9 cellular contexts compared by ENCODE assay signal in the genomic region with DNA sequence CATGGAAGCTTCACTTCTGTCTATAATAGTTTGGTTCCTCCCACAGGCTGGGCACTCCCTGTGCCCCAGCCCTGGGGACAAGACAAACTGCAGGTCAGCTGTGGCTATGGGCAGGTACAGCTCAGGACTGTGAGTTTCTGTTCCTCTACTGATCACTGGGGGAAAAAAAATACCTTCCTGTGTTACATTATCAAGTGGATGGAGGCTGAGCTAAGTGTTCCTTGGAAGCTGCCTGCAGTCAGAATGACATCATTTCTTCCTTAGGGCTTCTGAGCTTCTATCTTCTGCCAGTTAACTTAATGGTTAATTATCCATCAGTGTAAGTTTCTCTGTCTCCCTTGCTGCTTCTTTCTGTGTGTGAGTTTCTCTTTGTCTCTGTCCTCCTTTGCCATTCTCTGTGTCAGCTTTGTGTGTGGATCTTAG. TPM values are rescaled to one million over a fixed set of nuclear protein-coding genes. Genes with fewer than 3 reads are reported as not detected.
DNase-seq lines count a peak whose midpoint lies in the region; ATAC-seq and TF ChIP-seq lines count a peak whose summit lies in the region.
"Had no signal": no experiment of that assay in that cellular context is flagged by ENCODE, and none has a peak within 500 bp of the region (broad histone marks: within the 10 kb centered on the region; RNA-seq: fewer than 3 reads in every experiment).

No MANE protein-coding gene starts in this region.

- peaks cover 0 to 54% (median 7%) of the 10 kb centered on the region in 45 donors for H3K27me3 ChIP-seq in dorsolateral prefrontal cortex
- no peaks in the 10 kb centered on the region for H3K27me3 ChIP-seq in Caco-2 (replicated peaks; ENCODE audit: control insufficient read depth, insufficient read depth, low read length)

- ATAC-seq in GM18511 (IDR thresholded peaks at IDR 0.05; ENCODE audit: unreplicated experiment) (peak; percentile 82), GM21515 (IDR thresholded peaks at IDR 0.05; ENCODE audit: unreplicated experiment) (peak; percentile 74), HG03520 (IDR thresholded peaks at IDR 0.05; ENCODE audit: unreplicated experiment) (peak; percentile 67), left lobe of liver (no peak)

- intact Hi-C loops in dorsolateral prefrontal cortex (cut with DNase I) (no loop called here), Caco-2 (cut with micrococcal nuclease; ENCODE audit: unreplicated experiment) (no loop called here)

- no peaks in the 10 kb centered on the region for H3K27me3 Mint-ChIP-seq in Caco-2 (ENCODE audit: insufficient read depth, unreplicated experiment)

- H3K4me1 Mint-ChIP-seq in Caco-2 (ENCODE audit: low read depth, unreplicated experiment), result peaks cover 5% of the 10 kb centered on the region

- H3K4me1 ChIP-seq in Caco-2, result no peaks in the 10 kb centered on the region

- no peak overlapping the region for H3K4me3 Mint-ChIP-seq in Caco-2 (ENCODE audit: unreplicated experiment)

- CTCF ChIA-PET in Caco-2 (lab: Charles Lee), result no interaction called here

- no peaks in the 10 kb centered on the region for H3K9me3 Mint-ChIP-seq in Caco-2 (ENCODE audit: unreplicated experiment)

- no peaks in the 10 kb centered on the region for H3K36me3 Mint-ChIP-seq in Caco-2 (ENCODE audit: insufficient read depth, unreplicated experiment)

- no peak overlapping the region for H3K27ac Mint-ChIP-seq in Caco-2 (ENCODE audit: unreplicated experiment)

- H3K9me3 ChIP-seq in Caco-2, result no peaks in the 10 kb centered on the region

- DNase-seq in dorsolateral prefrontal cortex (no peak), HT-29 (ENCODE audit: low spot score) (no peak), HPDE6-E6E7 (ENCODE audit: extremely low spot score) (no peak), left lobe of liver (ENCODE audit: low spot score) (no peak), Caco-2 (no peak)
- DNase-seq: stimulated activated CD4-positive, alpha-beta T cell treated with anti-CD3 and anti-CD28 coated beads, Interleukin-4, amount 100 ng/mL, for 1 hour had no signal

- TF ChIP-seq CTCF in dorsolateral prefrontal cortex (IDR thresholded peaks at IDR 0.05 in 54 of 56, conservative IDR thresholded peaks at IDR 0.05 in 2 of 56; ENCODE audit: low read depth in 1 of 56, partially characterized antibody in 56 of 56) (no peak), Caco-2 (IDR thresholded peaks at IDR 0.05; ENCODE audit: insufficient read depth in 1 of 2, low read depth in 1 of 2, low read length in 1 of 2, severe bottlenecking in 1 of 2, unreplicated experiment in 1 of 2) (no peak)

- no TSS peak for BruUV-seq in Caco-2 (replicated peaks; lab: Mats Ljungman, UMichigan)

- H3K36me3 ChIP-seq in Caco-2 (ENCODE audit: control insufficient read depth, insufficient read depth, low read length), result no peaks in the 10 kb centered on the region

- H3K27ac ChIP-seq in dorsolateral prefrontal cortex, result peak overlapping the region in 37 of 59 donors; percentile 1 to 95 (median 48)

- H3K4me3 ChIP-seq in dorsolateral prefrontal cortex, result peak overlapping the region in 35 of 59 donors; percentile 1 to 78 (median 33)
- H3K4me3 ChIP-seq in Caco-2 (ENCODE audit: low read depth, low read length), result no peak overlapping the region

- POLR2A ChIA-PET in Caco-2 (lab: Charles Lee), result no interaction called here

RNA-seq across cellular contexts. Expression of a gene that starts 4.6 kb away (rescaled TPM):
- 10 to 100 TPM in 119 of 120 experiments, 1 to 10 TPM in 1; 2.6 to 58.1 (median 22.7) TPM for total RNA-seq in dorsolateral prefrontal cortex
- total RNA-seq in HT-29 (2014; rRNA removed; shearing (Covaris generic)), result not detected in 2 replicates
- total RNA-seq in left lobe of liver, result 0.15 TPM
- 0.35 TPM in 1 of 2 replicates, not detected in the other for total RNA-seq in Caco-2 (2022)

RNA-seq across cellular contexts. Expression of a gene that starts 10.7 kb away (rescaled TPM):
- total RNA-seq in dorsolateral prefrontal cortex (10 to 100 TPM; 12.9 to 31.9 (median 21.2) TPM), left lobe of liver (89.5 TPM), Caco-2 (2022) (53.0 and 55.4 TPM in 2 replicates)
- 28.4 and 39.7 TPM in 2 replicates for total RNA-seq in HT-29 (2014; rRNA removed; shearing (Covaris generic))
